18 cellular contexts compared by ENCODE assay signal in the genomic region with DNA sequence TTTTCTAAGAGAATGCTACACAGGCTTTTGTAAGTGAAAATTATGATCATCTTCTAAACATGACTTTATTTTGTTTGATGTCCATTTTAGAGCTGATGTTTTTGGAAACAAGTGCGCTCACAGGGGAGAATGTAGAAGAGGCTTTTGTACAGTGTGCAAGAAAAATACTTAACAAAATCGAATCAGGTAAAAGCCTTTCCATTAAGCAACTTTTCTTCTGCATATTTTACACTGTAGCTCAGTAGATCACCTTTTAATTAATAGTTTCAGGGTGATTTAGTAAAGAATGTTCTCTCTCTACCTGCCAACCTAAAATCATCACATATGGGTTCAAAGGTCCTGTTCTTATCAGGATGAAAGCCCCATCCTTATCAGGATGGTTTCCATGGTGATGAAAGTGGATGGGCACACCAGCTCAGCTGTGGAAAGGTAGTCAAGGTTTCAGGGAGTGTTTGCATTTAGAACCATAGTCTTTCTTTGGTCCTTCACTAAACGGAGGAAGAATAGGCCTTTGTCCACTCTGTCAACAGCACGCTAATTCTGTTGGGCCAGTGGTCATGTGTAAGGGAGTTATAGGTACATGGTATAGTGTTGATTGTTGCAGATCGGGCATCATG.
"Had no signal": no experiment of that assay in that cellular context is flagged by ENCODE, and none has a peak within 500 bp of the region (broad histone marks: within the 10 kb centered on the region; RNA-seq: fewer than 3 reads in every experiment).

No MANE protein-coding gene starts in this region.

- H3K27me3 ChIP-seq: esophagus muscularis mucosa, gastroesophageal sphincter, neutrophil, tibial artery, upper lobe of left lung, vagina had no signal

- H3K4me3 Mint-ChIP-seq: dendritic cell treated with granulocyte-macrophage colony-stimulating factor and Interleukin-4, amounts not matched to agents 40 ng/mL and 50 ng/mL, for 4 days; effector memory CD8-positive, alpha-beta T cell; immature natural killer cell; naive thymus-derived CD8-positive, alpha-beta T cell; stimulated activated effector memory CD8-positive, alpha-beta T cell treated with anti-CD3 and anti-CD28 coated beads, Interleukin-12 subunit alpha, Interleukin-12 subunit beta, amount 100 ng/mL, for 72 hours had no signal

- H3K4me1 ChIP-seq: upper lobe of left lung, vagina had no signal

- H3K9me3 Mint-ChIP-seq: dendritic cell treated with granulocyte-macrophage colony-stimulating factor and Interleukin-4, amounts not matched to agents 40 ng/mL and 50 ng/mL, for 4 days; effector memory CD8-positive, alpha-beta T cell; immature natural killer cell; naive thymus-derived CD8-positive, alpha-beta T cell; stimulated activated effector memory CD8-positive, alpha-beta T cell treated with anti-CD3 and anti-CD28 coated beads, Interleukin-12 subunit alpha, Interleukin-12 subunit beta, amount 100 ng/mL, for 72 hours had no signal

- H3K27me3 Mint-ChIP-seq: dendritic cell treated with granulocyte-macrophage colony-stimulating factor and Interleukin-4, amounts not matched to agents 40 ng/mL and 50 ng/mL, for 4 days; effector memory CD8-positive, alpha-beta T cell; naive thymus-derived CD8-positive, alpha-beta T cell had no signal

- DNase-seq: effector memory CD8-positive, alpha-beta T cell; glutamatergic neuron; immature natural killer cell; left ventricle myocardium superior; naive thymus-derived CD8-positive, alpha-beta T cell; right cardiac atrium; stimulated activated CD4-positive, alpha-beta T cell treated with anti-CD3 and anti-CD28 coated beads, Interleukin-4, amount 100 ng/mL, for 1 hour; stimulated activated CD8-positive, alpha-beta memory T cell treated with anti-CD3 and anti-CD28 coated beads, Interleukin-4, amount 100 ng/mL, for 48 hours; stimulated activated naive CD8-positive, alpha-beta T cell treated with anti-CD3 and anti-CD28 coated beads, Interleukin-15, Interleukin-2, amounts not matched to agents 100 U/mL and 50 U/mL, for 24 hours; tibial artery; upper lobe of left lung had no signal

- H3K27ac ChIP-seq: epithelial cell of prostate, esophagus muscularis mucosa, gastroesophageal sphincter, neutrophil, tibial artery, upper lobe of left lung, vagina had no signal

- H3K4me3 ChIP-seq: esophagus muscularis mucosa, gastroesophageal sphincter, tibial artery, upper lobe of left lung, vagina had no signal

- H3K27ac Mint-ChIP-seq: dendritic cell treated with granulocyte-macrophage colony-stimulating factor and Interleukin-4, amounts not matched to agents 40 ng/mL and 50 ng/mL, for 4 days; effector memory CD8-positive, alpha-beta T cell; immature natural killer cell had no signal

- ATAC-seq: effector memory CD8-positive, alpha-beta T cell; gastroesophageal sphincter; left ventricle myocardium superior; naive thymus-derived CD8-positive, alpha-beta T cell; right cardiac atrium; stimulated activated effector memory CD8-positive, alpha-beta T cell treated with anti-CD3 and anti-CD28 coated beads, Interleukin-12 subunit alpha, Interleukin-12 subunit beta, amount 100 ng/mL, for 72 hours; stimulated activated naive CD8-positive, alpha-beta T cell treated with anti-CD3 and anti-CD28 coated beads, Interleukin-15, Interleukin-2, amounts not matched to agents 100 U/mL and 50 U/mL, for 24 hours had no signal

- H3K9me3 ChIP-seq: esophagus muscularis mucosa, gastroesophageal sphincter, neutrophil, tibial artery, upper lobe of left lung, vagina had no signal
